ENCODE assay signal across 9 cellular contexts in the genomic region with DNA sequence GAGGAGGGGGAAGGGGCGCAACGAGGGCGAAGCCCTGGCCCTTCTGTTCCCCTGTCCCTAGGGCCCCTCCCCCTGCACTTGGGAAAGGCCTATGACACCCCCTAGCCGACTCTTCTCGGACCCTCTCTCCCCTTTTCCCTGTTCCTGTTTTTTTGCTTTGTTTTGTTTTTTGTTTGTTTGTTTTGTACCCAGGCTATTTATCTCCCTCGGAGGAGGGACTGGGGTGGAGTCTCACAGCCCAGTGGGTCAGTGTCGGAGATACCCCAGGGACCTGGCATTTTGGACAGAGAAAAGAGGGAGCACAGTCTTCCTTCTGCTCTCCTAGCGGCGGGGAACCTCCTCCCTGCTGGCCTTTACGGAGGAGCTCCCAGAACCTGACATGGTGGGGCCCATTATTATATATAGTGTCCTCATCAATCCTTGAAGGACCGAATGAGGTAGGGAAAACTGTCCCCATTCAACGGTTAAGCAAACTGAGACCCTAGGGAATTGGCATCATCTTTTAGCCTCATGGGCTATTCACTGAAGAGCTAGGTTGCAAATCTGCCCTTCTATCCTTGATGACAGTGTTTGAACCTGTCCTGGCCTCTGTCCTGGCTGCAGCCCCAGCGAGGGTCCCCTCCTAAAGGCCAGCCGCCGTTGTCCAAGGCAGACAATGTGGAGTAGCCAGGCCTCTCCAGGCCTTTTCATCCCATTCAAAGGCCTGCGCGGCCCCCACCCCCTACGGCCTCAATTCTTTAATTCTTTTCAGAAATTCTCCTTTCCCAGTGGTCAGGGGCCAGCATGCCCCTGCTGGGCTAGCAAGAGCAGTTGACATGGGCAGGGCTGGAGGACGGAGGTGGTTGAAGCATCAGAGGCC. TPM values are rescaled to one million over a fixed set of nuclear protein-coding genes. Genes with fewer than 3 reads are reported as not detected.
DNase-seq lines count a peak whose midpoint lies in the region; ATAC-seq and TF ChIP-seq lines count a peak whose summit lies in the region.
"Had no signal": no experiment of that assay in that cellular context is flagged by ENCODE, and none has a peak within 500 bp of the region (broad histone marks: within the 10 kb centered on the region; RNA-seq: fewer than 3 reads in every experiment).

No MANE protein-coding gene starts in this region.

- H3K4me1 ChIP-seq in thymus (ENCODE audit: control insufficient read depth, insufficient read depth, low read length) (peaks cover 15% of the 10 kb centered on the region), OCI-LY7 (ENCODE audit: insufficient read depth, low read length, poor library complexity, severe bottlenecking) (peaks cover 8% of the 10 kb centered on the region)

- no peak for ATAC-seq in activated CD8-positive, alpha-beta T cell treated with anti-CD3 and anti-CD28 coated beads for 36 hours
- ATAC-seq in activated CD8-positive, alpha-beta T cell treated with anti-CD3 and anti-CD28 coated beads, Interleukin-2, amount 10 ng/mL, durations not matched to agents 7 days and 5 days = no peak

- H3K27me3 ChIP-seq in thymus (ENCODE audit: control insufficient read depth, insufficient read depth) = peaks cover 2% of the 10 kb centered on the region

- no peaks in the 10 kb centered on the region for H3K9me3 Mint-ChIP-seq in activated CD8-positive, alpha-beta T cell treated with anti-CD3 and anti-CD28 coated beads for 36 hours
- H3K9me3 Mint-ChIP-seq in activated CD8-positive, alpha-beta T cell treated with anti-CD3 and anti-CD28 coated beads, Interleukin-2, amount 10 ng/mL, durations not matched to agents 7 days and 5 days (ENCODE audit: insufficient read depth) = no peaks in the 10 kb centered on the region
- H3K9me3 Mint-ChIP-seq: CD4-positive, CD25-positive, alpha-beta regulatory T cell had no signal

- H3K36me3 Mint-ChIP-seq in activated CD8-positive, alpha-beta T cell treated with anti-CD3 and anti-CD28 coated beads for 36 hours (ENCODE audit: low read depth) = no peaks in the 10 kb centered on the region
- H3K36me3 Mint-ChIP-seq in activated CD8-positive, alpha-beta T cell treated with anti-CD3 and anti-CD28 coated beads, Interleukin-2, amount 10 ng/mL, durations not matched to agents 7 days and 5 days (ENCODE audit: low read depth) = no peaks in the 10 kb centered on the region
- H3K36me3 Mint-ChIP-seq: CD4-positive, CD25-positive, alpha-beta regulatory T cell had no signal

- H3K9me3 ChIP-seq in thymus (ENCODE audit: control insufficient read depth) (no peaks in the 10 kb centered on the region), OCI-LY7 (ENCODE audit: low read length) (no peaks in the 10 kb centered on the region)

- TF ChIP-seq POLR2A in lower leg skin (IDR thresholded peaks at IDR 0.05) = no peak

- H3K9me2 ChIP-seq in OCI-LY7 (ENCODE audit: insufficient read depth, low read length) = no peaks in the 10 kb centered on the region

- H3K4me3 Mint-ChIP-seq in activated CD8-positive, alpha-beta T cell treated with anti-CD3 and anti-CD28 coated beads for 36 hours = peak overlapping the region; percentile 24
- H3K4me3 Mint-ChIP-seq in activated CD8-positive, alpha-beta T cell treated with anti-CD3 and anti-CD28 coated beads, Interleukin-2, amount 10 ng/mL, durations not matched to agents 7 days and 5 days = no peak overlapping the region

- DNase-seq in activated CD8-positive, alpha-beta T cell treated with anti-CD3 and anti-CD28 coated beads for 36 hours = no peak
- DNase-seq in activated CD8-positive, alpha-beta T cell treated with anti-CD3 and anti-CD28 coated beads, Interleukin-2, amount 10 ng/mL, durations not matched to agents 7 days and 5 days = no peak
- DNase-seq in astrocyte of the spinal cord (ENCODE audit: low read depth, low spot score) (no peak), lower leg skin (ENCODE audit: low spot score in 2 of 2) (no peak), OCI-LY7 (ENCODE audit: low spot score) (no peak)
- no peak for DNase-seq in stimulated activated naive CD4-positive, alpha-beta T cell (lab: John Stamatoyannopoulos, UW)
- no peak for DNase-seq in activated CD4-positive, alpha-beta T cell treated with anti-CD3 and anti-CD28 coated beads, Interleukin-2, amount 50 U/mL, for 48 hours
- DNase-seq: CD4-positive, CD25-positive, alpha-beta regulatory T cell had no signal

- 54 to 63% methylated on average over 19 of the region's 19 CpGs for WGBS in lower leg skin, 2 donors
- whole genome bisulfite sequencing in thymus = 46% methylated on average over 19 of the region's 19 CpGs

- BruUV-seq in OCI-LY7 (replicated peaks; lab: Mats Ljungman, UMichigan) = no TSS peak

- peaks cover 37% of the 10 kb centered on the region for H3K27me3 Mint-ChIP-seq in activated CD8-positive, alpha-beta T cell treated with anti-CD3 and anti-CD28 coated beads for 36 hours
- H3K27me3 Mint-ChIP-seq in activated CD8-positive, alpha-beta T cell treated with anti-CD3 and anti-CD28 coated beads, Interleukin-2, amount 10 ng/mL, durations not matched to agents 7 days and 5 days (ENCODE audit: low read depth) = peaks cover 46% of the 10 kb centered on the region

- intact Hi-C loops in activated CD8-positive, alpha-beta T cell treated with anti-CD3 and anti-CD28 coated beads for 36 hours (cut with micrococcal nuclease) = no loop called here
- intact Hi-C loops in lower leg skin (cut with DNase I; ENCODE audit: low total_unique reads) = no loop called here
- intact Hi-C loops in OCI-LY7 (cut with micrococcal nuclease; ENCODE audit: unreplicated experiment) = no loop called here

- no peaks in the 10 kb centered on the region for H3K36me3 ChIP-seq in thymus (ENCODE audit: control insufficient read depth, insufficient read depth)
- no peaks in the 10 kb centered on the region for H3K36me3 ChIP-seq in OCI-LY7 (ENCODE audit: insufficient read depth, low read length)

- in situ Hi-C loops in astrocyte of the spinal cord (cut with HindIII; ENCODE audit: low sequenced_read_pairs) = no loop called here

- H3K4me3 ChIP-seq in astrocyte of the spinal cord (ENCODE audit: low read depth, low read length) (peak overlapping the region; percentile 39), lower leg skin (ENCODE audit: low read depth, poor library complexity, severe bottlenecking) (peak overlapping the region; percentile 31), thymus (ENCODE audit: low read length) (peak overlapping the region; percentile 57), OCI-LY7 (ENCODE audit: low read depth, low read length, poor library complexity, severe bottlenecking) (no peak overlapping the region)

- peaks cover 25% of the 10 kb centered on the region for H3K4me1 Mint-ChIP-seq in activated CD8-positive, alpha-beta T cell treated with anti-CD3 and anti-CD28 coated beads for 36 hours (ENCODE audit: low read depth)
- H3K4me1 Mint-ChIP-seq in activated CD8-positive, alpha-beta T cell treated with anti-CD3 and anti-CD28 coated beads, Interleukin-2, amount 10 ng/mL, durations not matched to agents 7 days and 5 days (ENCODE audit: low read depth) = peaks cover 26% of the 10 kb centered on the region

- POLR2A ChIA-PET in activated CD8-positive, alpha-beta T cell treated with anti-CD3 and anti-CD28 coated beads for 36 hours (lab: Charles Lee) = interaction anchor here (0.9 kb wide), 1 partner anchor 25 kb away, joined by 3 read pairs; no protein-coding TSS in a partner anchor
- POLR2A ChIA-PET in activated CD8-positive, alpha-beta T cell treated with anti-CD3 and anti-CD28 coated beads, Interleukin-2, amount 10 ng/mL, durations not matched to agents 7 days and 5 days (lab: Charles Lee) = no interaction called here
- POLR2A ChIA-PET in OCI-LY7 (lab: Charles Lee) = no interaction called here

- TF ChIP-seq CTCF in activated CD8-positive, alpha-beta T cell treated with anti-CD3 and anti-CD28 coated beads for 36 hours (IDR thresholded peaks at IDR 0.05) = no peak
- no peak for TF ChIP-seq CTCF in astrocyte of the spinal cord (IDR thresholded peaks at IDR 0.05; ENCODE audit: low read depth, low read length)
- no peak for TF ChIP-seq CTCF in lower leg skin (IDR thresholded peaks at IDR 0.05)
- TF ChIP-seq CTCF in OCI-LY7 (conservative IDR thresholded peaks at IDR 0.05; ENCODE audit: low read length) = no peak

- no peaks in the 10 kb centered on the region for H3K79me2 ChIP-seq in OCI-LY7 (ENCODE audit: insufficient read depth, low read depth, low read length)

- H3K4me2 ChIP-seq in OCI-LY7 (ENCODE audit: low read length) = no peak overlapping the region

- H4K20me1 ChIP-seq in OCI-LY7 (ENCODE audit: insufficient read depth, low read length) = no peaks in the 10 kb centered on the region

- H3K27ac ChIP-seq in thymus (ENCODE audit: low read depth) (no peak overlapping the region), OCI-LY7 (ENCODE audit: low read depth, low read length, poor library complexity, severe bottlenecking) (no peak overlapping the region)

- no peak overlapping the region for H3K27ac Mint-ChIP-seq in activated CD8-positive, alpha-beta T cell treated with anti-CD3 and anti-CD28 coated beads for 36 hours
- no peak overlapping the region for H3K27ac Mint-ChIP-seq in activated CD8-positive, alpha-beta T cell treated with anti-CD3 and anti-CD28 coated beads, Interleukin-2, amount 10 ng/mL, durations not matched to agents 7 days and 5 days
- H3K27ac Mint-ChIP-seq: CD4-positive, CD25-positive, alpha-beta regulatory T cell had no signal

- CTCF ChIA-PET in activated CD8-positive, alpha-beta T cell treated with anti-CD3 and anti-CD28 coated beads for 36 hours (lab: Charles Lee) = interaction anchor here (1.2 to 2.0 kb wide), 2 partner anchors 22 to 39 kb away, joined by 3 to 10 read pairs; no protein-coding TSS in a partner anchor
- CTCF ChIA-PET in activated CD8-positive, alpha-beta T cell treated with anti-CD3 and anti-CD28 coated beads, Interleukin-2, amount 10 ng/mL, durations not matched to agents 7 days and 5 days (lab: Charles Lee) = interaction anchor here (1.1 to 1.6 kb wide), 2 partner anchors 38 to 52 kb away, joined by 3 to 6 read pairs; no protein-coding TSS in a partner anchor
- CTCF ChIA-PET in OCI-LY7 (lab: Charles Lee; ENCODE audit: unreplicated experiment) = no interaction called here

- H2AFZ ChIP-seq in OCI-LY7 (ENCODE audit: low read length) = no peak overlapping the region

RNA-seq across cellular contexts. Expression of gene EMID1, which starts 0.9 kb away (rescaled TPM):
- under 1 TPM in 1 of 2 experiments, not detected in 1; 0.14 TPM for total RNA-seq in activated CD8-positive, alpha-beta T cell treated with anti-CD3 and anti-CD28 coated beads for 36 hours
- not detected for total RNA-seq in activated CD8-positive, alpha-beta T cell treated with anti-CD3 and anti-CD28 coated beads, Interleukin-2, amount 10 ng/mL, durations not matched to agents 7 days and 5 days
- 1 to 10 TPM; 2.8 to 4.8 (median 3.6) TPM for total RNA-seq in lower leg skin
- polyA plus RNA-seq in thymus = 9.9 TPM
- not detected in 2 replicates for total RNA-seq in OCI-LY7 (2014; rRNA removed; shearing (Covaris generic))
- total RNA-seq in OCI-LY7 (2022) = not detected in 2 replicates
